ENCODE assay signal across 23 cellular contexts in the genomic region with DNA sequence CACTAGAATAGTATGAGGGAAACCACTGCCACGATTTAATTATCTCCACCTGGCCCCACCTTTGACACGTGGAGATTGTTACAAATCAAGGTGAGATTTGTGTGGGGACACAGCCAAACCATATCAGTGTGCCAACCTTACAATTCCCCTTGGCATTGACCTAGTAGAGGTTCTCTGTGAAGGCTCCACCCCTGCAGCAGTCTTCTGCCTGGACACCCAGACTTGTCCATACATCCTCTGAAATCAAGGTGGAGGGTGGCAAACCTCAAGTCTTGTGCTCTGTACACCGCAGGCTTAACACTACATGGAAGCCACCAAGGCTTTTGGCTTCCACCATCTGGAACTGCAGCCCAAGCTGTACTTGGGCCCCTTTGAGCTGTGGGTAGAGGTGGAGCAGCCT. TPM values are rescaled to one million over a fixed set of nuclear protein-coding genes. Genes with fewer than 3 reads are reported as not detected.
DNase-seq lines count a peak whose midpoint lies in the region; ATAC-seq, FAIRE-seq and TF ChIP-seq lines count a peak whose summit lies in the region.
"Had no signal": no experiment of that assay in that cellular context is flagged by ENCODE, and none has a peak within 500 bp of the region (broad histone marks: within the 10 kb centered on the region; RNA-seq: fewer than 3 reads in every experiment).

No MANE protein-coding gene starts in this region.

- H4K20me1 ChIP-seq in Karpas-422 (ENCODE audit: insufficient read depth, low read depth, low read length) = no peaks in the 10 kb centered on the region
- H4K20me1 ChIP-seq in K562 (replicated peaks; ENCODE audit: control insufficient read depth, insufficient read depth, low read length) = no peaks in the 10 kb centered on the region
- H4K20me1 ChIP-seq: BLaER1 had no signal

- in situ Hi-C loops in K562 (cut with MboI) = no loop called here
- in situ Hi-C loops in G401 (cut with HindIII; ENCODE audit: low sequenced_read_pairs) = no loop called here

- H3K27ac ChIP-seq in Karpas-422 (ENCODE audit: low read length) (no peak overlapping the region), K562 (ENCODE audit: extremely low read depth, low read depth, low read length) (no peak overlapping the region), dorsolateral prefrontal cortex (no peak overlapping the region), stomach (no peak overlapping the region)
- H3K27ac ChIP-seq: BLaER1 had no signal

- POLR2A ChIA-PET in K562 (lab: Yijun Ruan, JAX) = interaction anchor here (0.9 to 1.3 kb wide), 2 partner anchors 15 to 17 kb away, joined by 3 read pairs; no protein-coding TSS in a partner anchor

- H3K9me2 ChIP-seq in Karpas-422 (replicated peaks; ENCODE audit: insufficient read depth, low read length) = no peaks in the 10 kb centered on the region

- WGBS in K562 (ENCODE audit: insufficient coverage, low coverage, missing lambda C conversion rate) = 0% methylated on average over 3 of the region's 3 CpGs
- WGBS in stomach, 5 donors = 71 to 85% (median 80%) methylated on average over 1 to 3 of the region's 3 CpGs

- CTCF ChIA-PET in K562 (lab: Yijun Ruan, JAX; ENCODE audit: low intra/inter-chr PET ratio) = no interaction called here

- H3K27me3 ChIP-seq in Karpas-422 (ENCODE audit: low read length) = no peaks in the 10 kb centered on the region
- no peaks in the 10 kb centered on the region for H3K27me3 ChIP-seq in K562 (ENCODE audit: control insufficient read depth in 2 of 2, insufficient read depth in 2 of 2, low read length in 2 of 2)
- H3K27me3 ChIP-seq in dorsolateral prefrontal cortex = no peaks in the 10 kb centered on the region
- H3K27me3 ChIP-seq in stomach = no peaks in the 10 kb centered on the region
- H3K27me3 ChIP-seq: BE2C, BLaER1 had no signal

- no TSS peak for BruUV-seq in K562 (replicated peaks; lab: Mats Ljungman, UMichigan)

- H3K9me3 ChIP-seq in Karpas-422 (ENCODE audit: low read length) (peaks cover 9% of the 10 kb centered on the region), K562 (replicated peaks; ENCODE audit: control insufficient read depth, insufficient read depth, low read depth, low read length) (peaks cover 7% of the 10 kb centered on the region), stomach (peaks cover 0 to 14% (median 12%) of the 10 kb centered on the region in 4 donors)
- H3K9me3 ChIP-seq: BE2C had no signal

- TF ChIP-seq POLR2A in K562 (conservative IDR thresholded peaks at IDR 0.05) (no peak), stomach (IDR thresholded peaks at IDR 0.05) (no peak)

- TF ChIP-seq EP300 in K562 (IDR thresholded peaks at IDR 0.05; ENCODE audit: low read length) (no peak), stomach (IDR thresholded peaks at IDR 0.05) (no peak)

- no peak for ATAC-seq in K562

- H3K4me3 ChIP-seq in Karpas-422 (ENCODE audit: low read length) = no peak overlapping the region
- H3K4me3 ChIP-seq in K562 = no peak overlapping the region
- no peak overlapping the region for H3K4me3 ChIP-seq in dorsolateral prefrontal cortex
- no peak overlapping the region for H3K4me3 ChIP-seq in stomach

- H3K79me2 ChIP-seq in Karpas-422 (ENCODE audit: low read length) (no peaks in the 10 kb centered on the region), K562 (ENCODE audit: control insufficient read depth, insufficient read depth, low read length) (no peaks in the 10 kb centered on the region)

- H3K9ac ChIP-seq in Karpas-422 (ENCODE audit: low read length) (no peak overlapping the region), K562 (ENCODE audit: insufficient read depth in 1 of 2, low read depth in 2 of 2, low read length in 2 of 2) (no peak overlapping the region)
- H3K9ac ChIP-seq: BLaER1 had no signal

- H2AFZ ChIP-seq in Karpas-422 (ENCODE audit: low read length) (no peak overlapping the region), K562 (ENCODE audit: low read depth, low read length) (no peak overlapping the region)

- no peak for TF ChIP-seq RAD21 in K562 (CRISPR knock-in tag; conservative IDR thresholded peaks at IDR 0.05 in 1 of 2, IDR thresholded peaks at IDR 0.05 in 1 of 2)

- H3K4me1 ChIP-seq in Karpas-422 (ENCODE audit: low read length) (no peaks in the 10 kb centered on the region), K562 (replicated peaks in 1 of 2; ENCODE audit: control insufficient read depth in 2 of 2, insufficient read depth in 2 of 2, low read length in 2 of 2) (no peaks in the 10 kb centered on the region), stomach (peaks cover 0 to 11% (median 0%) of the 10 kb centered on the region in 4 donors)
- H3K4me1 ChIP-seq: BE2C had no signal

- TF ChIP-seq CTCF in K562 (IDR thresholded peaks at IDR 0.05 in 2 of 3, conservative IDR thresholded peaks at IDR 0.05 in 1 of 3; ENCODE audit: insufficient read depth in 2 of 3, low read depth in 1 of 3, low read length in 3 of 3) (no peak), dorsolateral prefrontal cortex (IDR thresholded peaks at IDR 0.05 in 54 of 56, conservative IDR thresholded peaks at IDR 0.05 in 2 of 56; ENCODE audit: low read depth in 1 of 56, partially characterized antibody in 56 of 56) (no peak), stomach (IDR thresholded peaks at IDR 0.05) (no peak)

- DNase-seq in Karpas-422 (peak; percentile 34), K562 (ENCODE audit: extremely low read depth in 1 of 4, low spot score in 3 of 4) (peak in 1 of 4 experiments; percentile 11), dorsolateral prefrontal cortex (no peak), stomach (no peak), G401 (ENCODE audit: low spot score) (no peak), DMS53 (lab: John Stamatoyannopoulos, UW) (no peak)
- DNase-seq in stimulated activated CD8-positive, alpha-beta memory T cell treated with anti-CD3 and anti-CD28 coated beads, Interleukin-4, amount 100 ng/mL, for 48 hours = peak; percentile 16
- DNase-seq: 8988T; ACHN; BE2C; C1 segment of cervical spinal cord; CD4-positive, alpha-beta memory T cell; CD4-positive, CD25-positive, alpha-beta regulatory T cell; CD8-positive, alpha-beta memory T cell; COR-L47; DMS 273 treated with DMSO at 0.1 percent for 48 hours; DMS153; DMS79 treated with DMSO at 0.1 percent for 48 hours; GDM1 had no signal

- no peaks in the 10 kb centered on the region for H3K36me3 ChIP-seq in Karpas-422 (ENCODE audit: insufficient read depth, low read length)
- no peaks in the 10 kb centered on the region for H3K36me3 ChIP-seq in K562 (ENCODE audit: control insufficient read depth, insufficient read depth, low read length)
- no peaks in the 10 kb centered on the region for H3K36me3 ChIP-seq in stomach
- H3K36me3 ChIP-seq: BE2C had no signal

- FAIRE-seq in K562 (lab: Jason Lieb, UNC) = no peak
- FAIRE-seq: A204.1, GM12891, GM19239 had no signal

- H3K4me2 ChIP-seq in Karpas-422 (ENCODE audit: low read depth, low read length, poor library complexity, severe bottlenecking) (no peak overlapping the region), K562 (ENCODE audit: insufficient read depth, low read length) (no peak overlapping the region)
- H3K4me2 ChIP-seq: BLaER1 had no signal

- no peaks in the 10 kb centered on the region for H3K9me1 ChIP-seq in K562 (ENCODE audit: control insufficient read depth, insufficient read depth, low read length)

- intact Hi-C loops in K562 (cut with micrococcal nuclease) = no loop called here
- intact Hi-C loops in dorsolateral prefrontal cortex (cut with DNase I) = no loop called here
- intact Hi-C loops in stomach (cut with DNase I; ENCODE audit: low total_unique reads) = no loop called here

RNA-seq across cellular contexts. Expression of gene IQGAP1, which starts 8.8 kb away (rescaled TPM):
- total RNA-seq in Karpas-422 (2014; rRNA removed; shearing (Covaris generic); ENCODE audit: low replicate concordance) = 122 and 145 TPM in 2 replicates
- 115 and 218 TPM in 2 replicates for total RNA-seq in K562 (2011; cell fraction: chromatin; rRNA removed; ENCODE audit: low replicate concordance)
- 41.1 and 55.2 TPM in 2 replicates for total RNA-seq in K562 (2011; cell fraction: nucleolus; rRNA removed)
- 77.8 and 117 TPM in 2 replicates for total RNA-seq in K562 (2011; cell fraction: nucleoplasm; rRNA removed)
- total RNA-seq in K562 (2014; rRNA removed) (67.1 and 76.0 TPM in 2 replicates), K562 (2014; rRNA removed; fragmentation: Illumina TruSeq; extraction: Trizol) (81.0 and 96.7 TPM in 2 replicates), K562 (2015; rRNA removed; fragmentation: Illumina TruSeq; extraction: Trizol) (143 and 150 TPM in 2 replicates), K562 (2021) (59.6 and 63.9 TPM in 2 replicates), dorsolateral prefrontal cortex (100 to 1,000 TPM in 44 of 120 experiments, 10 to 100 TPM in 76; 41.1 to 286 (median 89.8) TPM), stomach (100 to 1,000 TPM in 3 of 5 donors, 10 to 100 TPM in 2; 74.1 to 222 (median 160) TPM)
- polyA plus RNA-seq in K562 (2011; rRNA removed) (71.8 and 77.7 TPM in 2 replicates), K562 (2014; fragmentation: Illumina TruSeq; extraction: Trizol) (116 and 125 TPM in 2 replicates), K562 (2014; fragmentation: Nextera tagmentation; extraction: Ambion mirVana) (10 to 100 TPM; 37.6 to 38.7 TPM), K562 (2014; rRNA removed) (68.7 and 79.2 TPM in 2 replicates), stomach (10 to 100 TPM; 22.3 to 64.5 (median 43.7) TPM)
- 29.0 and 29.2 TPM in 2 replicates for polyA plus RNA-seq in K562 (2011; cell fraction: cytosol; rRNA removed)
- 69.9 and 288 TPM in 2 replicates for polyA plus RNA-seq in K562 (2011; cell fraction: nucleus; rRNA removed)
- 56.8 and 73.8 TPM in 2 replicates for polyA plus RNA-seq in K562 (2012)
- 235 and 252 TPM in 2 replicates for polyA minus RNA-seq in K562 (2011; rRNA and poly(A)+ RNA removed)
- 46.9 and 64.3 TPM in 2 replicates for polyA minus RNA-seq in K562 (2011; cell fraction: cytosol; rRNA and poly(A)+ RNA removed)
- polyA minus RNA-seq in K562 (2011; cell fraction: nucleus; rRNA and poly(A)+ RNA removed) = 69.3 and 393 TPM in 2 replicates
- 52.7 and 55.2 TPM in 2 replicates for total RNA-seq in G401 (2014; rRNA removed; shearing (Covaris generic))

RNA-seq across cellular contexts. Expression of gene ZNF774, which starts 27.2 kb away (rescaled TPM):
- total RNA-seq in Karpas-422 (2014; rRNA removed; shearing (Covaris generic); ENCODE audit: low replicate concordance) = 0.34 and 0.79 TPM in 2 replicates
- 9.0 and 9.3 TPM in 2 replicates for total RNA-seq in K562 (2011; cell fraction: chromatin; rRNA removed; ENCODE audit: low replicate concordance)
- total RNA-seq in K562 (2011; cell fraction: nucleolus; rRNA removed) = 4.6 and 5.3 TPM in 2 replicates
- 5.6 and 9.1 TPM in 2 replicates for total RNA-seq in K562 (2011; cell fraction: nucleoplasm; rRNA removed)
- total RNA-seq in K562 (2014; rRNA removed) (1.00 and 1.6 TPM in 2 replicates), K562 (2014; rRNA removed; fragmentation: Illumina TruSeq; extraction: Trizol) (0.95 and 1.9 TPM in 2 replicates), K562 (2015; rRNA removed; fragmentation: Illumina TruSeq; extraction: Trizol) (1.2 TPM in 2 replicates), K562 (2021) (1.2 and 3.0 TPM in 2 replicates), dorsolateral prefrontal cortex (10 to 100 TPM; 10.6 to 38.4 (median 20.8) TPM), stomach (1 to 10 TPM in 4 of 5 donors, under 1 TPM in 1; 0.58 to 7.1 (median 2.9) TPM)
- polyA plus RNA-seq in K562 (2011; rRNA removed) (1.5 and 1.6 TPM in 2 replicates), K562 (2014; fragmentation: Illumina TruSeq; extraction: Trizol) (1.7 and 3.9 TPM in 2 replicates), K562 (2014; fragmentation: Nextera tagmentation; extraction: Ambion mirVana) (under 1 TPM; 0.32 to 0.34 TPM), K562 (2014; rRNA removed) (1.7 and 2.0 TPM in 2 replicates), stomach (1 to 10 TPM in 2 of 3 donors, under 1 TPM in 1; 0.93 to 2.0 (median 1.2) TPM)
- 0.97 and 1.7 TPM in 2 replicates for polyA plus RNA-seq in K562 (2011; cell fraction: cytosol; rRNA removed)
- 3.0 and 3.2 TPM in 2 replicates for polyA plus RNA-seq in K562 (2011; cell fraction: nucleus; rRNA removed)
- 1.1 and 1.3 TPM in 2 replicates for polyA plus RNA-seq in K562 (2012)
- 2.9 and 3.1 TPM in 2 replicates for polyA minus RNA-seq in K562 (2011; rRNA and poly(A)+ RNA removed)
- polyA minus RNA-seq in K562 (2011; cell fraction: cytosol; rRNA and poly(A)+ RNA removed) = 0.38 and 5.4 TPM in 2 replicates
- polyA minus RNA-seq in K562 (2011; cell fraction: nucleus; rRNA and poly(A)+ RNA removed) = 2.4 and 3.6 TPM in 2 replicates
- 0.27 and 0.62 TPM in 2 replicates for total RNA-seq in G401 (2014; rRNA removed; shearing (Covaris generic))
- total RNA-seq: CD4-positive, CD25-positive, alpha-beta regulatory T cell had no signal
- polyA plus RNA-seq: CD4-positive, alpha-beta memory T cell; CD4-positive, CD25-positive, alpha-beta regulatory T cell; CD8-positive, alpha-beta memory T cell had no signal

Comparison
In these comparisons a context has a peak if more than half of its experiments do, and no peak if none do; other contexts are left out.
1. DNase-seq: peak in Karpas-422 (single experiment) and stimulated activated CD8-positive, alpha-beta memory T cell treated with anti-CD3 and anti-CD28 coated beads, Interleukin-4, amount 100 ng/mL, for 48 hours (single experiment); none in dorsolateral prefrontal cortex (0 of 10), stomach (single experiment), G401 (single experiment) and DMS53 (single experiment).